Comparison of ENCODE assay signal across 1 cellular context in genomic region chr17:50151937-50152547, GRCh38.
TF ChIP-seq lines count a peak whose summit lies in the region.

No MANE protein-coding gene starts in this region.

TF ChIP-seq in HepG2, 621 proteins besides CTCF, POLR2A, EP300 and RAD21 (continued from another document and continues in another):
- TF ChIP-seq AFF4 (CRISPR knock-in tag; IDR thresholded peaks at IDR 0.05) (no peak), POLR2G (IDR thresholded peaks at IDR 0.05; ENCODE audit: low read depth, low read length) (peak; percentile 57; the same call in 1 of the 2 replicates), RERE (CRISPR knock-in tag; IDR thresholded peaks at IDR 0.05; ENCODE audit: low read depth) (no peak), GMEB2 (CRISPR knock-in tag; IDR thresholded peaks at IDR 0.05; ENCODE audit: low read depth) (no peak), GTF3A (CRISPR knock-in tag; conservative IDR thresholded peaks at IDR 0.05) (no peak; the same call in 1 of the 2 replicates), ZNF329 (CRISPR knock-in tag; IDR thresholded peaks at IDR 0.05; ENCODE audit: low read depth) (no peak), ZBTB10 (CRISPR knock-in tag; IDR thresholded peaks at IDR 0.05; ENCODE audit: borderline replicate concordance) (no peak), ATRX (CRISPR knock-in tag; IDR thresholded peaks at IDR 0.05; ENCODE audit: borderline replicate concordance) (no peak), ZNF784 (CRISPR knock-in tag; IDR thresholded peaks at IDR 0.05; ENCODE audit: borderline replicate concordance) (no peak), GTF2F1 (IDR thresholded peaks at IDR 0.05; ENCODE audit: low read length) (no peak), ZBTB20 (CRISPR knock-in tag; IDR thresholded peaks at IDR 0.05; ENCODE audit: borderline replicate concordance, low read depth) (peak; percentile 78; the same call in 1 of the 2 replicates), NFRKB (IDR thresholded peaks at IDR 0.05) (no peak), ZNF496 (CRISPR knock-in tag; IDR thresholded peaks at IDR 0.05; ENCODE audit: insufficient replicate concordance) (no peak), ZNF570 (CRISPR knock-in tag; IDR thresholded peaks at IDR 0.05; ENCODE audit: borderline replicate concordance) (no peak), RFX3 (CRISPR knock-in tag; IDR thresholded peaks at IDR 0.05) (no peak), ZNF160 (CRISPR knock-in tag; IDR thresholded peaks at IDR 0.05) (no peak), ZFYVE20 (CRISPR knock-in tag; IDR thresholded peaks at IDR 0.05; ENCODE audit: borderline replicate concordance, low read depth) (no peak), ZMYM2 (CRISPR knock-in tag; IDR thresholded peaks at IDR 0.05) (no peak), ZNF547 (CRISPR knock-in tag; IDR thresholded peaks at IDR 0.05) (no peak), AHR (CRISPR knock-in tag; IDR thresholded peaks at IDR 0.05) (no peak), CBX2 (IDR thresholded peaks at IDR 0.05; ENCODE audit: low read depth, low read length) (no peak), CBX2 (CRISPR knock-in tag; IDR thresholded peaks at IDR 0.05; ENCODE audit: low read depth) (no peak), THAP7 (CRISPR knock-in tag; IDR thresholded peaks at IDR 0.05) (no peak), HDAC6 (IDR thresholded peaks at IDR 0.05; ENCODE audit: low read depth, low read length) (no peak), ZSCAN12 (CRISPR knock-in tag; IDR thresholded peaks at IDR 0.05) (no peak), HMG20B (CRISPR knock-in tag; conservative IDR thresholded peaks at IDR 0.05) (0 out of 2 replicates have a peak, but pooled peaks have one; percentile 29), ZNF720 (CRISPR knock-in tag; IDR thresholded peaks at IDR 0.05) (no peak; the same call in 1 of the 2 replicates), ESRRA (CRISPR knock-in tag; IDR thresholded peaks at IDR 0.05; ENCODE audit: low read depth) (0 out of 2 replicates have a peak, but pooled peaks have one; percentile 66), ZSCAN20 (CRISPR knock-in tag; IDR thresholded peaks at IDR 0.05; ENCODE audit: borderline replicate concordance) (no peak), MAZ (IDR thresholded peaks at IDR 0.05; ENCODE audit: borderline replicate concordance, low read depth, low read length) (peak; percentile 65; the same call in 1 of the 2 replicates), MAZ (CRISPR knock-in tag; IDR thresholded peaks at IDR 0.05; ENCODE audit: low read depth) (peak; percentile 85), ZNF234 (CRISPR knock-in tag; conservative IDR thresholded peaks at IDR 0.05) (0 out of 2 replicates have a peak, but pooled peaks have one; percentile 58), E2F1 (CRISPR knock-in tag; IDR thresholded peaks at IDR 0.05) (no peak), TBX2 (CRISPR knock-in tag; IDR thresholded peaks at IDR 0.05; ENCODE audit: borderline replicate concordance) (peak; percentile 71), KLF6 (CRISPR knock-in tag; IDR thresholded peaks at IDR 0.05) (peak; percentile 62; the same call in 1 of the 2 replicates), HNRNPLL (IDR thresholded peaks at IDR 0.05; ENCODE audit: low read depth, low read length, poor library complexity, severe bottlenecking) (no peak), GATAD2A (CRISPR knock-in tag; IDR thresholded peaks at IDR 0.05) (peak; percentile 78), TAF1 (CRISPR knock-in tag; IDR thresholded peaks at IDR 0.05) (peak; percentile 20; the same call in 1 of the 2 replicates), SOX6 (IDR thresholded peaks at IDR 0.05) (no peak), SOX6 (CRISPR knock-in tag; IDR thresholded peaks at IDR 0.05) (peak; percentile 65), GPBP1L1 (CRISPR knock-in tag; IDR thresholded peaks at IDR 0.05) (no peak), DRAP1 (CRISPR knock-in tag; IDR thresholded peaks at IDR 0.05) (no peak), HINFP (CRISPR knock-in tag; IDR thresholded peaks at IDR 0.05; ENCODE audit: low read depth) (no peak)
